In the genomic region with DNA sequence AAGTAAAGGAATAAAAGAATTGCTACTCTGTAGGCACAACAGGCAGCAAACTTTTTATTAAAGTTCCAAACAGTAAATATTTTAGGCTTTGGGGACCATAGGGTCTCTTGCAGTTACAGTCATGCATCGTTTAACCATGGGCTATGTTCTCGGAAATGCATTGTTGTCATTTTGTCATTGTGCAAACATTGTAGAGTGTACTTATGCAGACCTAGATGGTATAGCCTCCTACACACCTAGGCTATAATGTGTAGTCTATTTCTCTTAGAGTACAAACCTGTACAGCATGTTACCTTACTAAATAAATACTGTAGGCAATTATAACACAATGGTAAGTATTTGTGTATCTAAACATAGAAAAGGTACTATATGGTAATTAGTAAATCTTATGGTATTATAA, we compare ENCODE assay signal across 21 cellular contexts. TPM values are rescaled to one million over a fixed set of nuclear protein-coding genes. Genes with fewer than 3 reads are reported as not detected.
A peak's percentile ranks its signal among the peaks of the same experiment; 100 is the strongest.
DNase-seq lines count a peak whose midpoint lies in the region; ATAC-seq and TF ChIP-seq lines count a peak whose summit lies in the region.
"Had no signal": no experiment of that assay in that cellular context is flagged by ENCODE, and none has a peak within 500 bp of the region (broad histone marks: within the 10 kb centered on the region; RNA-seq: fewer than 3 reads in every experiment).

No MANE protein-coding gene starts in this region.

- no peaks in the 10 kb centered on the region for H3K27me3 Mint-ChIP-seq in endodermal cell (ENCODE audit: insufficient read depth)
- H3K27me3 Mint-ChIP-seq: activated naive CD8-positive, alpha-beta T cell; stimulated activated naive B cell treated with anti-CD40 and anti-IgM and Interleukin-4, amounts not matched to agents 10 μg/mL and 1 μg/mL and 100 μg/mL, for 72 hours had no signal

- H3K4me1 Mint-ChIP-seq in endodermal cell, result peaks cover 44% of the 10 kb centered on the region

- no peak overlapping the region for H3K4me3 ChIP-seq in right atrium auricular region
- peak overlapping the region; percentile 47 for H3K4me3 ChIP-seq in endodermal cell (ENCODE audit: low read length)
- H3K4me3 ChIP-seq: dorsolateral prefrontal cortex, testis had no signal

- no peak for TF ChIP-seq CTCF in right atrium auricular region (IDR thresholded peaks at IDR 0.05)
- no peak for TF ChIP-seq CTCF in endodermal cell (conservative IDR thresholded peaks at IDR 0.05)

- H3K9me3 Mint-ChIP-seq in endodermal cell, result no peaks in the 10 kb centered on the region
- H3K9me3 Mint-ChIP-seq: activated T-helper 2 cell treated with anti-CD3 and anti-CD28 coated beads, Interferon-gamma antibody, Interleukin-2, Interleukin-4, amounts not matched to agents 10 μg/mL and 5 μg/mL and 100 μg/mL, durations not matched to agents 14 hours and 24 hours and 36 hours; natural killer cell; stimulated activated naive B cell treated with anti-CD40 and anti-IgM and Interleukin-4, amounts not matched to agents 10 μg/mL and 1 μg/mL and 100 μg/mL, for 72 hours had no signal

- WGBS in endodermal cell (ENCODE audit: insufficient coverage in 1 of 2, insufficient read length in 1 of 2), 2 experiments, result 80% methylated on average over 2 of the region's 2 CpGs; no CpG with 5 or more reads in 1 of the 2 experiments

- peak overlapping the region; percentile 32 to 61 for H3K27ac ChIP-seq in right atrium auricular region
- no peak overlapping the region for H3K27ac ChIP-seq in endodermal cell (ENCODE audit: low read depth, low read length)
- H3K27ac ChIP-seq: C4-2B had no signal

- H3K4me1 ChIP-seq in right atrium auricular region (peaks cover 0 to 55% of the 10 kb centered on the region in 2 donors), endodermal cell (ENCODE audit: control insufficient read depth, insufficient read depth, low read length) (peaks cover 20% of the 10 kb centered on the region)

- ATAC-seq in left cardiac atrium (no peak), GM21737 (IDR thresholded peaks at IDR 0.05; ENCODE audit: unreplicated experiment) (no peak), GM18873 (IDR thresholded peaks at IDR 0.05; ENCODE audit: low FRiP score, unreplicated experiment) (no peak)
- ATAC-seq: HCT116; natural killer cell; stimulated activated naive B cell treated with anti-CD40 and anti-IgM and Interleukin-4, amounts not matched to agents 10 μg/mL and 1 μg/mL and 100 μg/mL, for 72 hours had no signal

- H3K9ac ChIP-seq in endodermal cell (ENCODE audit: extremely low read depth, low read length, poor library complexity, severe bottlenecking), result peak overlapping the region; percentile 54

- H3K9me3 ChIP-seq in right atrium auricular region (no peaks in the 10 kb centered on the region), endodermal cell (ENCODE audit: control insufficient read depth, low read length) (no peaks in the 10 kb centered on the region)
- H3K9me3 ChIP-seq: testis had no signal

- intact Hi-C loops in left cardiac atrium (cut with DNase I), result no loop called here

- peak overlapping the region; percentile 91 for H3K27ac Mint-ChIP-seq in endodermal cell
- H3K27ac Mint-ChIP-seq: activated naive CD8-positive, alpha-beta T cell; activated T-helper 2 cell treated with anti-CD3 and anti-CD28 coated beads, Interferon-gamma antibody, Interleukin-2, Interleukin-4, amounts not matched to agents 10 μg/mL and 5 μg/mL and 100 μg/mL, durations not matched to agents 14 hours and 24 hours and 36 hours; stimulated activated naive B cell treated with anti-CD40 and anti-IgM and Interleukin-4, amounts not matched to agents 10 μg/mL and 1 μg/mL and 100 μg/mL, for 72 hours had no signal

- H3K36me3 ChIP-seq in right atrium auricular region, result peaks cover 57% of the 10 kb centered on the region
- peaks cover 82% of the 10 kb centered on the region for H3K36me3 ChIP-seq in endodermal cell (ENCODE audit: control insufficient read depth, insufficient read depth, low read length)

- H3K4me3 Mint-ChIP-seq in endodermal cell, result no peak overlapping the region
- H3K4me3 Mint-ChIP-seq: activated naive CD8-positive, alpha-beta T cell; natural killer cell; stimulated activated naive B cell treated with anti-CD40 and anti-IgM and Interleukin-4, amounts not matched to agents 10 μg/mL and 1 μg/mL and 100 μg/mL, for 72 hours had no signal

- no peaks in the 10 kb centered on the region for H3K27me3 ChIP-seq in right atrium auricular region
- H3K27me3 ChIP-seq in endodermal cell (ENCODE audit: control insufficient read depth, insufficient read depth, low read length, poor library complexity, severe bottlenecking), result no peaks in the 10 kb centered on the region
- H3K27me3 ChIP-seq: dorsolateral prefrontal cortex, testis had no signal

- DNase-seq in right atrium auricular region (ENCODE audit: low spot score) (no peak), left cardiac atrium (no peak), NCI-H345 treated with DMSO at 0.1 percent for 48 hours (lab: John Stamatoyannopoulos, UW; ENCODE audit: unreplicated experiment) (peak; percentile 26), endodermal cell (no peak), amniotic stem cell (lab: John Stamatoyannopoulos, UW) (no peak)
- DNase-seq: dorsolateral prefrontal cortex; natural killer cell; NCI-H1092; NCI-H1930; NCI-H446 treated with DMSO at 0.1 percent for 48 hours; retina; RPMI8226; stimulated activated CD4-positive, alpha-beta T cell treated with anti-CD3 and anti-CD28 coated beads, Interleukin-4, amount 100 ng/mL, for 24 hours; stimulated activated naive B cell treated with anti-CD40 and anti-IgM and Interleukin-4, amounts not matched to agents 10 μg/mL and 1 μg/mL and 100 μg/mL, for 72 hours; testis had no signal

- H3K36me3 Mint-ChIP-seq in endodermal cell (ENCODE audit: low read depth), result peaks cover 59% of the 10 kb centered on the region
- H3K36me3 Mint-ChIP-seq: activated naive CD8-positive, alpha-beta T cell had no signal

RNA-seq across cellular contexts. Expression of a gene that starts 54.7 kb away (rescaled TPM):
- total RNA-seq in right atrium auricular region (10 to 100 TPM; 45.5 to 60.8 TPM), left cardiac atrium (10 to 100 TPM; 57.7 to 77.7 TPM), endodermal cell (10 to 100 TPM; 66.8 to 77.1 TPM)
- polyA plus RNA-seq in endodermal cell (2013, experiment 1 of 2), result 33.0 TPM
- 33.7 TPM for polyA plus RNA-seq in endodermal cell (2013, experiment 2 of 2)
